Comparison of ENCODE assay signal across 9 cellular contexts in genomic region chr2:224523626-224524577, GRCh38.
A peak's percentile ranks its signal among the peaks of the same experiment; 100 is the strongest.
DNase-seq lines count a peak whose midpoint lies in the region; ATAC-seq and TF ChIP-seq lines count a peak whose summit lies in the region.
"Had no signal": no experiment of that assay in that cellular context is flagged by ENCODE, and none has a peak within 500 bp of the region (broad histone marks: within the 10 kb centered on the region; RNA-seq: fewer than 3 reads in every experiment).

No MANE protein-coding gene starts in this region.

- peaks cover 73% of the 10 kb centered on the region for H3K4me1 Mint-ChIP-seq in activated T-helper 1 cell treated with anti-CD3 and anti-CD28 coated beads, Interleukin-12 subunit alpha, Interleukin-12 subunit beta, Interleukin-2, Interleukin-4 antibody, amounts not matched to agents 30 ng/mL and 10 ng/mL and 1 ng/mL, durations not matched to agents 14 hours and 24 hours and 36 hours (ENCODE audit: low read depth)
- H3K4me1 Mint-ChIP-seq in nephron, result peaks cover 48% of the 10 kb centered on the region

- ATAC-seq in GM18868 (IDR thresholded peaks at IDR 0.05; ENCODE audit: unreplicated experiment), result peak; percentile 20
- ATAC-seq in HG03108 (IDR thresholded peaks at IDR 0.05; ENCODE audit: unreplicated experiment), result peak; percentile 25
- ATAC-seq in HG03095 (IDR thresholded peaks at IDR 0.05; ENCODE audit: unreplicated experiment), result no peak
- no peak for ATAC-seq in GM18519 (IDR thresholded peaks at IDR 0.05; ENCODE audit: low FRiP score, unreplicated experiment)

- TF ChIP-seq CTCF in nephron (IDR thresholded peaks at IDR 0.05; ENCODE audit: unreplicated experiment in 3 of 3), result no peak

- no peaks in the 10 kb centered on the region for H3K9me3 Mint-ChIP-seq in activated T-helper 1 cell treated with anti-CD3 and anti-CD28 coated beads, Interleukin-12 subunit alpha, Interleukin-12 subunit beta, Interleukin-2, Interleukin-4 antibody, amounts not matched to agents 30 ng/mL and 10 ng/mL and 1 ng/mL, durations not matched to agents 14 hours and 24 hours and 36 hours
- H3K9me3 Mint-ChIP-seq in nephron, result no peaks in the 10 kb centered on the region

- H3K4me3 Mint-ChIP-seq in activated T-helper 1 cell treated with anti-CD3 and anti-CD28 coated beads, Interleukin-12 subunit alpha, Interleukin-12 subunit beta, Interleukin-2, Interleukin-4 antibody, amounts not matched to agents 30 ng/mL and 10 ng/mL and 1 ng/mL, durations not matched to agents 14 hours and 24 hours and 36 hours, result peak overlapping the region; percentile 38
- no peak overlapping the region for H3K4me3 Mint-ChIP-seq in nephron

- intact Hi-C loops in activated T-helper 1 cell treated with anti-CD3 and anti-CD28 coated beads, Interleukin-12 subunit alpha, Interleukin-12 subunit beta, Interleukin-2, Interleukin-4 antibody, amounts not matched to agents 30 ng/mL and 10 ng/mL and 1 ng/mL, durations not matched to agents 14 hours and 24 hours and 36 hours (cut with micrococcal nuclease), result loop anchor here (1.0 to 10.0 kb wide), 7 partner anchors 13 to 569 kb away; partner anchors contain the start of genes CUL3 and MRPL44
- intact Hi-C loops in cardiac septum (cut with DNase I), result no loop called here

- H3K36me3 Mint-ChIP-seq in activated T-helper 1 cell treated with anti-CD3 and anti-CD28 coated beads, Interleukin-12 subunit alpha, Interleukin-12 subunit beta, Interleukin-2, Interleukin-4 antibody, amounts not matched to agents 30 ng/mL and 10 ng/mL and 1 ng/mL, durations not matched to agents 14 hours and 24 hours and 36 hours (ENCODE audit: low read depth), result peaks cover 8% of the 10 kb centered on the region
- H3K36me3 Mint-ChIP-seq in nephron (ENCODE audit: low read depth), result peaks cover 20% of the 10 kb centered on the region

- peak overlapping the region; percentile 79 for H3K27ac Mint-ChIP-seq in activated T-helper 1 cell treated with anti-CD3 and anti-CD28 coated beads, Interleukin-12 subunit alpha, Interleukin-12 subunit beta, Interleukin-2, Interleukin-4 antibody, amounts not matched to agents 30 ng/mL and 10 ng/mL and 1 ng/mL, durations not matched to agents 14 hours and 24 hours and 36 hours
- H3K27ac Mint-ChIP-seq in nephron, result peak overlapping the region in 2 of 3 experiments; percentile 6 to 13

- DNase-seq in activated T-helper 1 cell treated with anti-CD3 and anti-CD28 coated beads, Interleukin-12 subunit alpha, Interleukin-12 subunit beta, Interleukin-2, Interleukin-4 antibody, amounts not matched to agents 30 ng/mL and 10 ng/mL and 1 ng/mL, durations not matched to agents 14 hours and 24 hours and 36 hours (ENCODE audit: low spot score), result no peak
- DNase-seq in occipital lobe (lab: John Stamatoyannopoulos, UW) (no peak), cardiac septum (ENCODE audit: low spot score) (no peak)
- DNase-seq: right cardiac atrium had no signal

- H3K27me3 Mint-ChIP-seq in activated T-helper 1 cell treated with anti-CD3 and anti-CD28 coated beads, Interleukin-12 subunit alpha, Interleukin-12 subunit beta, Interleukin-2, Interleukin-4 antibody, amounts not matched to agents 30 ng/mL and 10 ng/mL and 1 ng/mL, durations not matched to agents 14 hours and 24 hours and 36 hours (ENCODE audit: insufficient read depth), result no peaks in the 10 kb centered on the region
- no peaks in the 10 kb centered on the region for H3K27me3 Mint-ChIP-seq in nephron (ENCODE audit: low read depth)

Comparison
In these comparisons a context has a peak if more than half of its experiments do, and no peak if none do; other contexts are left out.
1. ATAC-seq: peak in GM18868 (single experiment) and HG03108 (single experiment); none in HG03095 (single experiment) and GM18519 (single experiment).